In genomic region chr12:110058875-110059615, GRCh38 we compare ENCODE assay signal across 19 cellular contexts.
"Had no signal": no experiment of that assay in that cellular context is flagged by ENCODE, and none has a peak within 500 bp of the region (broad histone marks: within the 10 kb centered on the region; RNA-seq: fewer than 3 reads in every experiment).

No MANE protein-coding gene starts in this region.

- H3K27ac Mint-ChIP-seq: activated CD8-positive, alpha-beta memory T cell treated with anti-CD3 and anti-CD28 coated beads, Interleukin-2, amount 10 ng/mL, durations not matched to agents 7 days and 5 days; naive thymus-derived CD8-positive, alpha-beta T cell; progenitor cell of endocrine pancreas; stimulated activated memory B cell treated with anti-CD40 and anti-IgM and Interleukin-4, amounts not matched to agents 10 μg/mL and 1 μg/mL and 100 μg/mL, for 72 hours; T-helper 1 cell treated with Interleukin-12 subunit alpha and Interleukin-12 subunit beta and Interleukin-4 antibody, amounts not matched to agents 30 μg/mL and 1 μg/mL, for 36 hours; type B pancreatic cell had no signal

- H3K4me1 ChIP-seq: breast epithelium had no signal

- DNase-seq: activated CD4-positive, alpha-beta T cell treated with anti-CD3 and anti-CD28 coated beads, Interleukin-2, amount 50 U/mL, for 1 hour; activated CD4-positive, CD25-positive, alpha-beta regulatory T cell; activated CD8-positive, alpha-beta memory T cell treated with anti-CD3 and anti-CD28 coated beads, Interleukin-2, amount 10 ng/mL, durations not matched to agents 7 days and 5 days; activated gamma-delta T cell treated with Interleukin-2 at 50 U/mL for 16 hours; activated naive CD8-positive, alpha-beta T cell treated with anti-CD3 and anti-CD28 coated beads, Interleukin-2, amount 10 ng/mL, durations not matched to agents 7 days and 5 days; activated T-cell treated with anti-CD3 and anti-CD28 coated beads, Interleukin-2, amount 50 U/mL, for 24 hours; aorta; effector CD4-positive, alpha-beta T cell; foreskin melanocyte; mammary epithelial cell; mucosa of descending colon; naive thymus-derived CD8-positive, alpha-beta T cell; right cardiac atrium had no signal

- H3K27me3 Mint-ChIP-seq: activated CD8-positive, alpha-beta memory T cell treated with anti-CD3 and anti-CD28 coated beads, Interleukin-2, amount 10 ng/mL, durations not matched to agents 7 days and 5 days; activated T-cell treated with anti-CD3 and anti-CD28 coated beads, Interleukin-2, amount 50 U/mL, for 24 hours; naive thymus-derived CD8-positive, alpha-beta T cell; stimulated activated memory B cell treated with anti-CD40 and anti-IgM and Interleukin-4, amounts not matched to agents 10 μg/mL and 1 μg/mL and 100 μg/mL, for 72 hours had no signal

- H3K36me3 Mint-ChIP-seq: naive thymus-derived CD8-positive, alpha-beta T cell; stimulated activated memory B cell treated with anti-CD40 and anti-IgM and Interleukin-4, amounts not matched to agents 10 μg/mL and 1 μg/mL and 100 μg/mL, for 72 hours; type B pancreatic cell had no signal

- H3K4me3 Mint-ChIP-seq: activated CD8-positive, alpha-beta memory T cell treated with anti-CD3 and anti-CD28 coated beads, Interleukin-2, amount 10 ng/mL, durations not matched to agents 7 days and 5 days; activated naive CD8-positive, alpha-beta T cell treated with anti-CD3 and anti-CD28 coated beads, Interleukin-2, amount 10 ng/mL, durations not matched to agents 7 days and 5 days; activated T-cell treated with anti-CD3 and anti-CD28 coated beads, Interleukin-2, amount 50 U/mL, for 24 hours; naive thymus-derived CD8-positive, alpha-beta T cell; stimulated activated memory B cell treated with anti-CD40 and anti-IgM and Interleukin-4, amounts not matched to agents 10 μg/mL and 1 μg/mL and 100 μg/mL, for 72 hours; type B pancreatic cell had no signal

- ATAC-seq: activated CD8-positive, alpha-beta memory T cell treated with anti-CD3 and anti-CD28 coated beads, Interleukin-2, amount 10 ng/mL, durations not matched to agents 7 days and 5 days; left lobe of liver; mucosa of descending colon; naive thymus-derived CD8-positive, alpha-beta T cell; right cardiac atrium; stimulated activated memory B cell treated with anti-CD40 and anti-IgM and Interleukin-4, amounts not matched to agents 10 μg/mL and 1 μg/mL and 100 μg/mL, for 72 hours had no signal

- H3K36me3 ChIP-seq: breast epithelium had no signal

- H3K27me3 ChIP-seq: breast epithelium had no signal

- H3K9me3 ChIP-seq: breast epithelium, mucosa of descending colon had no signal

- H3K4me3 ChIP-seq: breast epithelium, mucosa of descending colon had no signal

- H3K27ac ChIP-seq: breast epithelium had no signal

- H3K4me1 Mint-ChIP-seq: naive thymus-derived CD8-positive, alpha-beta T cell had no signal

- H3K9me3 Mint-ChIP-seq: activated naive CD8-positive, alpha-beta T cell treated with anti-CD3 and anti-CD28 coated beads, Interleukin-2, amount 10 ng/mL, durations not matched to agents 7 days and 5 days; naive thymus-derived CD8-positive, alpha-beta T cell; stimulated activated memory B cell treated with anti-CD40 and anti-IgM and Interleukin-4, amounts not matched to agents 10 μg/mL and 1 μg/mL and 100 μg/mL, for 72 hours; T-helper 1 cell treated with Interleukin-12 subunit alpha and Interleukin-12 subunit beta and Interleukin-4 antibody, amounts not matched to agents 30 μg/mL and 1 μg/mL, for 36 hours; type B pancreatic cell had no signal
